9 cellular contexts compared by ENCODE assay signal in genomic region chr5:59790399-59791130, GRCh38.
DNase-seq lines count a peak whose midpoint lies in the region; ATAC-seq, FAIRE-seq and TF ChIP-seq lines count a peak whose summit lies in the region.
"Had no signal": no experiment of that assay in that cellular context is flagged by ENCODE, and none has a peak within 500 bp of the region (broad histone marks: within the 10 kb centered on the region; RNA-seq: fewer than 3 reads in every experiment).

No MANE protein-coding gene starts in this region.

- peak overlapping the region; percentile 84 for H3K27ac ChIP-seq in neutrophil
- peak overlapping the region in 1 of 2 donors; percentile 42 for H3K27ac ChIP-seq in kidney (ENCODE audit: low read depth in 2 of 2, low read length in 2 of 2)

- FAIRE-seq in kidney (lab: Jason Lieb, UNC), result no peak

- H3K36me3 ChIP-seq in neutrophil (no peaks in the 10 kb centered on the region), kidney (ENCODE audit: control insufficient read depth in 1 of 2, insufficient read depth in 2 of 2, low read length in 2 of 2) (no peaks in the 10 kb centered on the region)

- peaks cover 20% of the 10 kb centered on the region for H3K4me1 Mint-ChIP-seq in activated CD4-positive, alpha-beta memory T cell treated with anti-CD3 and anti-CD28 coated beads, Interleukin-2, amount 10 ng/mL, durations not matched to agents 7 days and 5 days

- H3K4me3 ChIP-seq in neutrophil (ENCODE audit: low read depth in 1 of 2, low read length in 1 of 2) (no peak overlapping the region), kidney (ENCODE audit: low read length in 2 of 2) (no peak overlapping the region)

- no peaks in the 10 kb centered on the region for H3K27me3 ChIP-seq in neutrophil

- peak; percentile 60 for ATAC-seq in GM18520 (IDR thresholded peaks at IDR 0.05; ENCODE audit: unreplicated experiment)
- peak; percentile 53 for ATAC-seq in HG02884 (IDR thresholded peaks at IDR 0.05; ENCODE audit: unreplicated experiment)
- ATAC-seq in HG03039 (IDR thresholded peaks at IDR 0.05; ENCODE audit: unreplicated experiment), result no peak

- intact Hi-C loops in kidney (cut with DNase I), result loop anchor here (10.0 kb wide), 1 partner anchor 406 kb away; no protein-coding TSS in a partner anchor

- no peaks in the 10 kb centered on the region for H3K9me3 Mint-ChIP-seq in activated CD4-positive, alpha-beta memory T cell treated with anti-CD3 and anti-CD28 coated beads, Interleukin-2, amount 10 ng/mL, durations not matched to agents 7 days and 5 days

- no peak for DNase-seq in activated CD4-positive, alpha-beta memory T cell treated with anti-CD3 and anti-CD28 coated beads, Interleukin-2, amount 10 ng/mL, durations not matched to agents 7 days and 5 days
- DNase-seq in NCI-H1048 (lab: John Stamatoyannopoulos, UW), result no peak
- no peak for DNase-seq in NCI-H82 (lab: John Stamatoyannopoulos, UW)
- DNase-seq in kidney, result no peak
- DNase-seq: IMR-90 had no signal

- H3K27ac Mint-ChIP-seq in activated CD4-positive, alpha-beta memory T cell treated with anti-CD3 and anti-CD28 coated beads, Interleukin-2, amount 10 ng/mL, durations not matched to agents 7 days and 5 days, result peak overlapping the region; percentile 79

- H3K36me3 Mint-ChIP-seq in activated CD4-positive, alpha-beta memory T cell treated with anti-CD3 and anti-CD28 coated beads, Interleukin-2, amount 10 ng/mL, durations not matched to agents 7 days and 5 days (ENCODE audit: low read depth), result no peaks in the 10 kb centered on the region

- TF ChIP-seq CTCF in neutrophil (IDR thresholded peaks at IDR 0.05) (no peak), kidney (IDR thresholded peaks at IDR 0.05; ENCODE audit: borderline replicate concordance, extremely low read depth, insufficient read depth) (no peak)

- peak overlapping the region; percentile 57 for H3K4me3 Mint-ChIP-seq in activated CD4-positive, alpha-beta memory T cell treated with anti-CD3 and anti-CD28 coated beads, Interleukin-2, amount 10 ng/mL, durations not matched to agents 7 days and 5 days

- H3K27me3 Mint-ChIP-seq in activated CD4-positive, alpha-beta memory T cell treated with anti-CD3 and anti-CD28 coated beads, Interleukin-2, amount 10 ng/mL, durations not matched to agents 7 days and 5 days, result peaks cover 18% of the 10 kb centered on the region

- CTCF ChIA-PET in activated CD4-positive, alpha-beta memory T cell treated with anti-CD3 and anti-CD28 coated beads, Interleukin-2, amount 10 ng/mL, durations not matched to agents 7 days and 5 days (lab: Charles Lee), result interaction anchor here (3.9 kb wide), 1 partner anchor 10 kb away, joined by 12 read pairs; no protein-coding TSS in a partner anchor

- H3K4me1 ChIP-seq in neutrophil (ENCODE audit: control insufficient read depth in 1 of 2, insufficient read depth in 1 of 2, low read depth in 1 of 2, low read length in 1 of 2), result peaks cover 6 to 42% of the 10 kb centered on the region in 2 experiments
- peaks cover 0 to 2% of the 10 kb centered on the region in 2 donors for H3K4me1 ChIP-seq in kidney (ENCODE audit: control insufficient read depth in 1 of 2, insufficient read depth in 1 of 2, low read depth in 1 of 2, low read length in 2 of 2)

- no peak overlapping the region for H3K9ac ChIP-seq in kidney (ENCODE audit: low read length in 2 of 2)

- POLR2A ChIA-PET in activated CD4-positive, alpha-beta memory T cell treated with anti-CD3 and anti-CD28 coated beads, Interleukin-2, amount 10 ng/mL, durations not matched to agents 7 days and 5 days (lab: Charles Lee), result interaction anchor here (0.8 kb wide), 1 partner anchor 8 kb away, joined by 3 read pairs; no protein-coding TSS in a partner anchor

- H3K9me3 ChIP-seq in neutrophil, result no peaks in the 10 kb centered on the region
- H3K9me3 ChIP-seq in kidney (ENCODE audit: control insufficient read depth in 1 of 2, low read length in 2 of 2), result no peaks in the 10 kb centered on the region
